8 cellular contexts compared by ENCODE assay signal in the genomic region with DNA sequence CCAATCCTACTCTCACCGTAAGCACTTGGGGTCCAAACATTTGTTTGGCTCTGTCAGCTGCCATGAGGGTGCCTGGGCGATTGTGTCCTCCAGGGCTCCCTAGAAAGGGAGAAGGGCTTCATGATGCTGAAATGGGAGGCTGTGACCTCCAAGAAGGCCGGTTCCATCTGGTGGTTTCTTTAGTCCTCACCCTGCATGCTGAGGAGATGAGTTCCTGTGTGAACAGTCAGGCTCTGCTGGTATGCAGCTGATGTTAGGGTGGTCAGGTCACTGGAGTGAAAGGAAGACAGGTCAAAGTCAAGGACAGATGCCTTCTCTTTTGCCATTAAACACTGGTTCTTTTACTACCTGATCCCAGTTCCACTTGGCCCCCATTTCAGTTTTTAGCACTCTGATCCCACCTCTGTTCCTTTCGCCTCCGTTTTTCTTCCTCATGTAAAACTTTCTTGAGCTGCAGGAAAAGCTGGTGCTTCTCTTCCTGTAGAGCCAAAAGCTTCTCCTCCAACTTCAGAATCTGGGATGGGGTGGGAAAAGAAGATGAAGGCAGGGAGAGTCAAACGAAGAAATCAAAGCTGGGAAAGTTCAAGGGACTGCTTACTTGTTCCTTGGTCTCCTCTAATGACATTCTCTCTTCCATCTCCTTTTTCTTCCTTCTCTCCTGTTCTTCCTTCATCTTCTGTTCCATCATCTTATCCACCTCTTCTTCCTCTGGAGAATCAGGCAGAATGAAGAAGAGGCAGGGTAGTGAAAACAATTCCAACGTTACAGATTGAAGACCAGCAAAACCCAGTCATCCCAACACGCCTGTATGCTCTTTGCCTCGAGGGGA. TPM values are rescaled to one million over a fixed set of nuclear protein-coding genes. Genes with fewer than 3 reads are reported as not detected.
DNase-seq lines count a peak whose midpoint lies in the region; ATAC-seq and TF ChIP-seq lines count a peak whose summit lies in the region.

No MANE protein-coding gene starts in this region.

- H3K9me3 Mint-ChIP-seq in Calu3 (ENCODE audit: low read depth, unreplicated experiment): no peaks in the 10 kb centered on the region
- no peaks in the 10 kb centered on the region for H3K9me3 Mint-ChIP-seq in neural crest cell

- intact Hi-C loops in Calu3 (cut with micrococcal nuclease; ENCODE audit: unreplicated experiment) (no loop called here), dorsolateral prefrontal cortex (cut with DNase I) (loop anchor here in 1 of 2 donors (5.0 kb wide), 1 partner anchor 258 kb away; no protein-coding TSS in a partner anchor)

- peak overlapping the region; percentile 73 for H3K4me3 ChIP-seq in NB4 (ENCODE audit: low read depth, low read length)
- peak overlapping the region; percentile 47 to 97 (median 89) for H3K4me3 ChIP-seq in dorsolateral prefrontal cortex

- peaks cover 34% of the 10 kb centered on the region for H3K4me1 Mint-ChIP-seq in Calu3 (ENCODE audit: low read depth, unreplicated experiment)
- H3K4me1 Mint-ChIP-seq in neural crest cell: peaks cover 51% of the 10 kb centered on the region

- peak overlapping the region; percentile 86 for H3K27ac Mint-ChIP-seq in Calu3 (ENCODE audit: unreplicated experiment)
- H3K27ac Mint-ChIP-seq in neural crest cell (ENCODE audit: unreplicated experiment): peak overlapping the region; percentile 32

- TSS peak; percentile 84 for BruUV-seq in Calu3 (replicated peaks; lab: Mats Ljungman, UMichigan)

- no peak for TF ChIP-seq CTCF in Calu3 (IDR thresholded peaks at IDR 0.05; ENCODE audit: unreplicated experiment)
- TF ChIP-seq CTCF in NB4 (IDR thresholded peaks at IDR 0.05; ENCODE audit: low read depth, low read length): no peak
- TF ChIP-seq CTCF in dorsolateral prefrontal cortex (IDR thresholded peaks at IDR 0.05 in 54 of 56, conservative IDR thresholded peaks at IDR 0.05 in 2 of 56; ENCODE audit: low read depth in 1 of 56, partially characterized antibody in 56 of 56): no peak
- TF ChIP-seq CTCF in neural crest cell (conservative IDR thresholded peaks at IDR 0.05): no peak
- no peak for TF ChIP-seq CTCF in GM10248 (IDR thresholded peaks at IDR 0.05; ENCODE audit: control extremely low read depth, extremely low read depth, low read depth, missing control alignments)

- TF ChIP-seq POLR2A in NB4 (IDR thresholded peaks at IDR 0.05; ENCODE audit: extremely low read depth, insufficient read length): no peak

- peaks cover 84% of the 10 kb centered on the region for H3K36me3 Mint-ChIP-seq in Calu3 (ENCODE audit: insufficient read depth, unreplicated experiment)
- H3K36me3 Mint-ChIP-seq in neural crest cell (ENCODE audit: low read depth): peaks cover 29% of the 10 kb centered on the region

- POLR2A ChIA-PET in GM10248 (lab: Yijun Ruan, JAX): interaction anchor here (1.7 to 1.9 kb wide), 2 partner anchors 15 to 90 kb away, joined by 4 to 5 read pairs; a partner anchor contains a TSS

- CTCF ChIA-PET in Calu3 (lab: Charles Lee): no interaction called here
- CTCF ChIA-PET in GM10248 (lab: Yijun Ruan, JAX): interaction anchor here (1.0 to 4.2 kb wide), 7 partner anchors 8 to 41 kb away, joined by 3 to 32 read pairs (median 4); a partner anchor contains a TSS

- H3K4me3 Mint-ChIP-seq in Calu3 (ENCODE audit: low read depth, unreplicated experiment): peak overlapping the region; percentile 82
- H3K4me3 Mint-ChIP-seq in neural crest cell: peak overlapping the region; percentile 99

- H3K27me3 ChIP-seq in dorsolateral prefrontal cortex: no peaks in the 10 kb centered on the region

- peak overlapping the region in 45 of 59 donors; percentile 32 to 99 (median 95) for H3K27ac ChIP-seq in dorsolateral prefrontal cortex

- H3K27me3 Mint-ChIP-seq in Calu3 (ENCODE audit: unreplicated experiment): no peaks in the 10 kb centered on the region
- peaks cover 9% of the 10 kb centered on the region for H3K27me3 Mint-ChIP-seq in neural crest cell (ENCODE audit: low read depth)

- DNase-seq in Calu3 (no peak), NB4 (ENCODE audit: low read depth) (peak; percentile 53), dorsolateral prefrontal cortex (no peak), neural crest cell (ENCODE audit: low read depth, low spot score) (no peak), NCI-H1105 (lab: John Stamatoyannopoulos, UW) (no peak), GM10248 (ENCODE audit: extremely low spot score) (no peak)

- ATAC-seq in GM18511 (IDR thresholded peaks at IDR 0.05; ENCODE audit: unreplicated experiment) (no peak), GM21526 (IDR thresholded peaks at IDR 0.05; ENCODE audit: low FRiP score, unreplicated experiment) (no peak)

RNA-seq across cellular contexts. Expression of a gene that starts 1.1 kb away (rescaled TPM):
- total RNA-seq in Calu3 (2022) (59.6 and 61.1 TPM in 2 replicates), dorsolateral prefrontal cortex (10 to 100 TPM; 46.2 to 97.3 (median 64.4) TPM), neural crest cell (84.2 and 89.9 TPM in 2 replicates)

RNA-seq across cellular contexts. Expression of a gene that starts 6.7 kb away (rescaled TPM):
- total RNA-seq in Calu3 (2022) (608 and 648 TPM in 2 replicates), dorsolateral prefrontal cortex (100 to 1,000 TPM; 117 to 216 (median 169) TPM), neural crest cell (725 and 743 TPM in 2 replicates)

RNA-seq across cellular contexts. Expression of a gene that starts 15.0 kb away (rescaled TPM):
- 31.9 and 33.0 TPM in 2 replicates for total RNA-seq in Calu3 (2022)
- total RNA-seq in dorsolateral prefrontal cortex: 100 to 1,000 TPM in 2 of 120 experiments, 10 to 100 TPM in 118; 47.2 to 111 (median 71.9) TPM
- 65.6 and 69.5 TPM in 2 replicates for total RNA-seq in neural crest cell

RNA-seq across cellular contexts. Expression of a gene that starts 19.7 kb away (rescaled TPM):
- total RNA-seq in Calu3 (2022) (0.24 and 0.49 TPM in 2 replicates), dorsolateral prefrontal cortex (1 to 10 TPM in 115 of 120 experiments, under 1 TPM in 5; 0.63 to 7.8 (median 2.5) TPM), neural crest cell (0.54 and 0.96 TPM in 2 replicates)

RNA-seq across cellular contexts. Expression of a gene that starts 22.2 kb away (rescaled TPM):
- total RNA-seq in Calu3 (2022) (4.1 TPM in 1 of 2 replicates, not detected in the other), dorsolateral prefrontal cortex (10 to 100 TPM in 28 of 120 experiments, 1 to 10 TPM in 91, under 1 TPM in 1; 0.83 to 23.0 (median 7.2) TPM), neural crest cell (1.2 and 1.3 TPM in 2 replicates)
